Comparison of ENCODE assay signal across 8 cellular contexts in the genomic region with DNA sequence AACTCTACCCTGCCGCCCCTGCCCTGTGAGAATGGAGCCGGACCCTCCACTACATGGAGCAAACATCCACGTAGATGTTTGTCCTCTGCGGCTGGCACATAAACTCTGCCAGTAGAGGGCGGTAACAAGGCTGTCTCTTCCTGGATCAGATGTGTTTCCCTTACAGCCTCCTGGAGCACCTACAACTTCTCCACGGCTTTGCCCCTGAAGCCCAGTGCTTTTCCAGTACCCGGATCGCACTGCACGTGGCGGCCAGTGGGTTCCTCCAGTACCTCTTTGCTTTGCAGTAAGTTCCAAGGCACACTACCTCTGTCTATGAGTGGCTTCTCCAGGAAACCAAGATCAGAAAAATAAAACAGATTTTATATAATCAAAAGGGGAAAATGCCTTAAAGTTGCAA.
DNase-seq lines count a peak whose midpoint lies in the region; TF ChIP-seq lines count a peak whose summit lies in the region.

No MANE protein-coding gene starts in this region.

- TF ChIP-seq CTCF in WERI-Rb-1 (IDR thresholded peaks at IDR 0.05; ENCODE audit: low read depth, low read length) (peak; percentile 95), neural progenitor cell (IDR thresholded peaks at IDR 0.05) (peak; percentile 63)

- no peak overlapping the region for H3K27ac Mint-ChIP-seq in neural progenitor cell

- H3K9ac ChIP-seq in neural progenitor cell = no peak overlapping the region

- H3K27ac ChIP-seq in WERI-Rb-1 (no peak overlapping the region), neural progenitor cell (no peak overlapping the region)

- H3K4me2 ChIP-seq in neural progenitor cell = no peak overlapping the region

- no peaks in the 10 kb centered on the region for H3K9me3 Mint-ChIP-seq in neural progenitor cell

- H3K4me1 ChIP-seq in neural progenitor cell = peaks cover 9% of the 10 kb centered on the region

- H4K20me1 ChIP-seq in neural progenitor cell (ENCODE audit: low read depth) = no peaks in the 10 kb centered on the region

- no peaks in the 10 kb centered on the region for H3F3A ChIP-seq in neural progenitor cell (ENCODE audit: low read depth)

- H3K36me3 ChIP-seq in WERI-Rb-1 = no peaks in the 10 kb centered on the region
- H3K36me3 ChIP-seq in neural progenitor cell = no peaks in the 10 kb centered on the region

- peaks cover 18% of the 10 kb centered on the region for H3K4me1 Mint-ChIP-seq in neural progenitor cell

- no peaks in the 10 kb centered on the region for H3K27me3 ChIP-seq in WERI-Rb-1 (ENCODE audit: insufficient read depth, low read depth, severe bottlenecking)
- no peaks in the 10 kb centered on the region for H3K27me3 ChIP-seq in neural progenitor cell

- H3K4me3 Mint-ChIP-seq in neural progenitor cell = no peak overlapping the region

- no peaks in the 10 kb centered on the region for H3K36me3 Mint-ChIP-seq in neural progenitor cell

- H3K27me3 Mint-ChIP-seq in neural progenitor cell (ENCODE audit: insufficient read depth, low read depth) = peaks cover 2% of the 10 kb centered on the region

- DNase-seq in NCI-H2081 (lab: John Stamatoyannopoulos, UW) (peak; percentile 1 to 26), NCI-H2081 treated with DMSO at 0.1 percent for 48 hours (lab: John Stamatoyannopoulos, UW) (no peak), KG1 (lab: John Stamatoyannopoulos, UW) (peak; percentile 10), WERI-Rb-1 (peak; percentile 79), neural progenitor cell (ENCODE audit: low spot score) (peak; percentile 60), A172 (ENCODE audit: low spot score) (no peak)
- DNase-seq in activated T-cell treated with anti-CD3 and anti-CD28 coated beads, Interleukin-2, amount 50 U/mL, for 1 hour = no peak
- DNase-seq in activated CD4-positive, CD25-positive, alpha-beta regulatory T cell treated with anti-CD3 and anti-CD28 coated beads, Interleukin-2, amount 50 U/mL, for 72 hours = no peak

- H2AFZ ChIP-seq in neural progenitor cell (replicated peaks) = no peak overlapping the region

- H3K9me3 ChIP-seq in WERI-Rb-1 (ENCODE audit: severe bottlenecking) (no peaks in the 10 kb centered on the region), neural progenitor cell (ENCODE audit: low read depth) (no peaks in the 10 kb centered on the region)

- no peaks in the 10 kb centered on the region for H3K79me2 ChIP-seq in neural progenitor cell (ENCODE audit: low read depth)

- H3K4me3 ChIP-seq in WERI-Rb-1 (ENCODE audit: low read depth, low read length) (no peak overlapping the region), neural progenitor cell (no peak overlapping the region)

Comparison
In these comparisons a context has a peak if more than half of its experiments do, and no peak if none do; other contexts are left out.
1. DNase-seq: peak in NCI-H2081 (2 of 2), KG1 (single experiment), WERI-Rb-1 (single experiment) and neural progenitor cell (single experiment); none in NCI-H2081 treated with DMSO at 0.1 percent for 48 hours (single experiment), activated T-cell treated with anti-CD3 and anti-CD28 coated beads, Interleukin-2, amount 50 U/mL, for 1 hour (single experiment), A172 (single experiment) and activated CD4-positive, CD25-positive, alpha-beta regulatory T cell treated with anti-CD3 and anti-CD28 coated beads, Interleukin-2, amount 50 U/mL, for 72 hours (single experiment).